ENCODE assay signal across 8 cellular contexts in the genomic region with DNA sequence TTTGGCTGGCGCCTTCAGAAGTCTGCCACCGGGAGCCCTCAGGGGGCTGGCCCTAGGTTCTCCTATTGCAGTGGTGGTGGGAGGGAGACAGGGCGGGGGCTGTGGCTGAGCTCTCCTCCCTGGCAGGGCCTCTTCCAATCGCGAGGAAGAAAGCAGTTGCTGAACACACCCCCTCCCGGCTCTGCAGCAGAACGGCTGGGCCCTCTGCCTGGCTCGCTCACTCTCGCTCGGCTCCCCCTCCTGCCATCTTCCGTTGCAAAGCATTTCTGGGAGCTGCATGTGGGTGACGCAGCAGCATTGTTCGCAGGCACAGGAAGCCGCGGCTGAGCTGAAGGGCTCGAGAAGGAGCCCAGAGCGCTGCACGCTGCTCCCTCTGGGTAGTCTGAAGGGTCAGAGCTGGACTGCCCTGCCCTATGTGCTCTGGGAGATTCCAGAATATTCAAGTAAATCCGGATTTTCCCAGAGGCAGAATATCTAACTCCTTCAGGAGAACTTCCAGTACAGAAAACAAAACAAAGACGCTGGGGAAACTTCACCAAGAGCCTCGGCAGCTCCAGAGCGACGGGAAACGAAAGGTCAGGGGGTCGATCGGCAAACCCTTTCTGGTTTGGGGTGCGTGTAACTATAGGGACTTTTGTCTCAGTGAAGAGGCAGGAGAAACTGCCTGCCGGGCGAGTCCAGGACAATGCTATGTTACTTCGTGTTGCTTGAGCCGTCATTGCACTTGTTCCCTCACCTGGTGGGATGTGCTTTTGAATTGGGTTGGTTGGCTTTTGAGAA. TPM values are rescaled to one million over a fixed set of nuclear protein-coding genes. Genes with fewer than 3 reads are reported as not detected.
DNase-seq lines count a peak whose midpoint lies in the region; ATAC-seq, FAIRE-seq and TF ChIP-seq lines count a peak whose summit lies in the region.

No MANE protein-coding gene starts in this region.

- peaks cover 2% of the 10 kb centered on the region in 2 donors for H3K4me1 ChIP-seq in small intestine (ENCODE audit: control insufficient read depth in 2 of 2, insufficient read depth in 1 of 2, low read depth in 1 of 2, low read length in 1 of 2)

- CTCF ChIA-PET in AG04450 (lab: Charles Lee): interaction anchor here (0.8 to 1.4 kb wide), 5 partner anchors 23 to 186 kb away, joined by 3 to 6 read pairs (median 3); no protein-coding TSS in a partner anchor

- peak; percentile 85 for ATAC-seq in GM18907 (IDR thresholded peaks at IDR 0.05; ENCODE audit: unreplicated experiment)
- ATAC-seq in HG03139 (IDR thresholded peaks at IDR 0.05; ENCODE audit: unreplicated experiment): peak; percentile 76

- peak overlapping the region; percentile 94 for H3K4me3 ChIP-seq in AG04450 (ENCODE audit: low read depth, low read length)
- peak overlapping the region; percentile 80 for H3K4me3 ChIP-seq in WI38 (ENCODE audit: low read depth, low read length)
- peak overlapping the region; percentile 63 for H3K4me3 ChIP-seq in bronchial epithelial cell (ENCODE audit: low read depth, low read length)
- peak overlapping the region; percentile 48 to 80 for H3K4me3 ChIP-seq in small intestine (ENCODE audit: low read depth in 1 of 2, low read length in 2 of 2)

- H3K27me3 ChIP-seq in AG04450 (ENCODE audit: control insufficient read depth, insufficient read depth, low read length) (no peaks in the 10 kb centered on the region), bronchial epithelial cell (ENCODE audit: control insufficient read depth, insufficient read depth, low read length) (no peaks in the 10 kb centered on the region), small intestine (ENCODE audit: control insufficient read depth in 2 of 2, insufficient read depth in 2 of 2, low read length in 2 of 2) (no peaks in the 10 kb centered on the region)

- DNase-seq in AG04450 (ENCODE audit: low read depth, low spot score) (peak; percentile 97), NCI-H2227 (lab: John Stamatoyannopoulos, UW; ENCODE audit: unreplicated experiment) (peak; percentile 98), bronchial epithelial cell (ENCODE audit: low read depth) (peak; percentile 97), iPS-NIHi11 (ENCODE audit: low spot score) (peak; percentile 94), small intestine (peak; percentile 97)

- TF ChIP-seq CTCF in AG04450 (IDR thresholded peaks at IDR 0.05; ENCODE audit: low read depth, low read length) (peak; percentile 19; the same call in 1 of the 2 replicates), WI38 (IDR thresholded peaks at IDR 0.05; ENCODE audit: low read depth, low read length) (no peak), bronchial epithelial cell (IDR thresholded peaks at IDR 0.05; ENCODE audit: insufficient read depth, low read length, severe bottlenecking) (peak; percentile 15)

- WGBS in small intestine, 3 donors: 0% methylated on average over 31 of the region's 31 CpGs

- peak overlapping the region; percentile 96 for H3K27ac ChIP-seq in AG04450 (ENCODE audit: low read depth, low read length)
- H3K27ac ChIP-seq in small intestine (ENCODE audit: low read depth in 1 of 2, low read length in 1 of 2): peak overlapping the region; percentile 66 to 98

- peaks cover 3% of the 10 kb centered on the region for H3K36me3 ChIP-seq in bronchial epithelial cell (ENCODE audit: control insufficient read depth, insufficient read depth, low read length)
- peaks cover 9 to 10% of the 10 kb centered on the region in 2 donors for H3K36me3 ChIP-seq in small intestine (ENCODE audit: control insufficient read depth in 2 of 2, insufficient read depth in 2 of 2, low read length in 2 of 2)

- H3K9me3 ChIP-seq in AG04450 (ENCODE audit: control insufficient read depth, insufficient read depth, low read length) (no peaks in the 10 kb centered on the region), small intestine (ENCODE audit: control insufficient read depth, low read depth) (no peaks in the 10 kb centered on the region)

- POLR2A ChIA-PET in AG04450 (lab: Yijun Ruan, JAX): interaction anchor here (0.7 to 1.8 kb wide), 14 partner anchors 9 to 184 kb away, joined by 3 to 12 read pairs (median 4); a partner anchor contains a TSS

- FAIRE-seq in bronchial epithelial cell (lab: Jason Lieb, UNC) (peak; percentile 77), small intestine (lab: Jason Lieb, UNC) (no peak)

RNA-seq across cellular contexts. Expression of a gene that starts 26.3 kb away (rescaled TPM):
- 17.3 and 20.2 TPM in 2 replicates for polyA plus RNA-seq in AG04450 (2011; rRNA removed)
- polyA minus RNA-seq in AG04450 (2011; rRNA and poly(A)+ RNA removed): 61.0 and 67.4 TPM in 2 replicates
- total RNA-seq in bronchial epithelial cell: 55.0 and 77.4 TPM in 2 replicates
- 100 to 1,000 TPM in 2 of 3 donors, 10 to 100 TPM in 1; 97.4 to 153 (median 106) TPM for polyA plus RNA-seq in small intestine

RNA-seq across cellular contexts. Expression of a gene that starts 49.1 kb away (rescaled TPM):
- polyA plus RNA-seq in AG04450 (2011; rRNA removed) (14.4 and 18.4 TPM in 2 replicates), small intestine (10 to 100 TPM in 2 of 3 donors, 1 to 10 TPM in 1; 7.8 to 24.1 (median 16.2) TPM)
- polyA minus RNA-seq in AG04450 (2011; rRNA and poly(A)+ RNA removed): 25.6 and 33.8 TPM in 2 replicates
- 22.4 and 42.8 TPM in 2 replicates for total RNA-seq in bronchial epithelial cell

Comparison
In these comparisons a context has a peak if more than half of its experiments do, and no peak if none do; other contexts are left out.
1. Peak in every context shown above with its lines: DNase-seq, ATAC-seq, H3K4me3 ChIP-seq and H3K27ac ChIP-seq.